ENCODE assay signal across 1 cellular context in the genomic region with DNA sequence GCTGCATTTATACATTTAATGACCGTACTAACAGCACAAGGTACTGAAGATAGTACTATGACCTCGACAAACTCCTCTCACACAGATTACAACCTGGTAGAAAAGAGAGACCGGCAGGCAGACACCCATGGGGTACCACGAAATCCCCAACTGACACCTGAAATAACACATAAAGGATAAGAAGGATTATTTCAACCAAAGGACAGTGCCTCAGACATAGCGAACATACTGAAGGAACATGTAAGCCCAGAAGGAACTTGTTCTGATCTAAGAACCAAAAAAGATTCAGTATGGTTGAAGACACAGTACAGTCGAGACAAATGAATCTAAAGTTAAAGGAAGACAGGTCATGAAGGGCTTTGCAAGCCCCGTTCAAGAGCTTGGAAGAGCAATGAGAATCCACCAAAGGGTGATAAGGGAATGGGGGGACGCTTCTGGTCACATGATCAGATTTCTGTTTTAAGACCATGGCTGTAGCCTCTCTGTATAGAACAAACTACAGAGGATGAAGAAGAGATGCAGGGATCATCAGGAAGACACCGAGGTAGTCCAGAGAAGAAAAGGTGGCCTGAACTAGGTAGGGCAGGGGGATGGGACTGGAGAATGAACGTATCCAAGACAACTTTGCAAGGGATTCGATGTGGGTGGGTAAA.
TF ChIP-seq lines count a peak whose summit lies in the region.

No MANE protein-coding gene starts in this region.

TF ChIP-seq in GM12878, 131 proteins besides CTCF, POLR2A, EP300 and RAD21 (continued from another document):
- TF ChIP-seq PML (IDR thresholded peaks at IDR 0.05; ENCODE audit: low read length), result no peak
- no peak for TF ChIP-seq E4F1 (IDR thresholded peaks at IDR 0.05; ENCODE audit: borderline replicate concordance, partially characterized antibody)
